ENCODE assay signal across 3 cellular contexts in genomic region chr4:2913168-2913567, GRCh38.
TF ChIP-seq lines count a peak whose summit lies in the region.

No MANE protein-coding gene starts in this region.

TF ChIP-seq in SK-N-SH, 30 proteins besides CTCF, POLR2A, EP300 and RAD21:
- TF ChIP-seq EZH2phosphoT487 (IDR thresholded peaks at IDR 0.05; ENCODE audit: borderline replicate concordance, low read depth) (no peak), REST (IDR thresholded peaks at IDR 0.05; ENCODE audit: low read depth, low read length) (no peak), GABPA (IDR thresholded peaks at IDR 0.05; ENCODE audit: low read depth) (no peak)

TF ChIP-seq in SK-N-SH treated with all-trans-retinoic acid at 6 μM for 48 hours, 23 proteins besides CTCF, POLR2A, EP300 and RAD21:
- TF ChIP-seq ZFP30 (CRISPR knock-in tag; IDR thresholded peaks at IDR 0.05), result no peak
- TF ChIP-seq ZNF8 (CRISPR knock-in tag; IDR thresholded peaks at IDR 0.05), result no peak
- no peak for TF ChIP-seq ARNTL (CRISPR knock-in tag; IDR thresholded peaks at IDR 0.05; ENCODE audit: borderline replicate concordance, low read depth)
- no peak for TF ChIP-seq GLIS3 (CRISPR knock-in tag; IDR thresholded peaks at IDR 0.05)
- TF ChIP-seq TCF4 (CRISPR knock-in tag; IDR thresholded peaks at IDR 0.05; ENCODE audit: borderline replicate concordance), result no peak
- no peak for TF ChIP-seq ZC3H10 (CRISPR knock-in tag; IDR thresholded peaks at IDR 0.05)
- no peak for TF ChIP-seq POU6F1 (CRISPR knock-in tag; IDR thresholded peaks at IDR 0.05; ENCODE audit: borderline replicate concordance, low read depth)
- TF ChIP-seq ISL1 (CRISPR knock-in tag; IDR thresholded peaks at IDR 0.05), result no peak
- TF ChIP-seq, protein P1, sequence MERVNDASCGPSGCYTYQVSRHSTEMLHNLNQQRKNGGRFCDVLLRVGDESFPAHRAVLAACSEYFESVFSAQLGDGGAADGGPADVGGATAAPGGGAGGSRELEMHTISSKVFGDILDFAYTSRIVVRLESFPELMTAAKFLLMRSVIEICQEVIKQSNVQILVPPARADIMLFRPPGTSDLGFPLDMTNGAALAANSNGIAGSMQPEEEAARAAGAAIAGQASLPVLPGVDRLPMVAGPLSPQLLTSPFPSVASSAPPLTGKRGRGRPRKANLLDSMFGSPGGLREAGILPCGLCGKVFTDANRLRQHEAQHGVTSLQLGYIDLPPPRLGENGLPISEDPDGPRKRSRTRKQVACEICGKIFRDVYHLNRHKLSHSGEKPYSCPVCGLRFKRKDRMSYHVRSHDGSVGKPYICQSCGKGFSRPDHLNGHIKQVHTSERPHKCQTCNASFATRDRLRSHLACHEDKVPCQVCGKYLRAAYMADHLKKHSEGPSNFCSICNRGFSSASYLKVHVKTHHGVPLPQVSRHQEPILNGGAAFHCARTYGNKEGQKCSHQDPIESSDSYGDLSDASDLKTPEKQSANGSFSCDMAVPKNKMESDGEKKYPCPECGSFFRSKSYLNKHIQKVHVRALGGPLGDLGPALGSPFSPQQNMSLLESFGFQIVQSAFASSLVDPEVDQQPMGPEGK (CRISPR knock-in tag; IDR thresholded peaks at IDR 0.05; ENCODE audit: borderline replicate concordance), result no peak
- TF ChIP-seq, protein P2, sequence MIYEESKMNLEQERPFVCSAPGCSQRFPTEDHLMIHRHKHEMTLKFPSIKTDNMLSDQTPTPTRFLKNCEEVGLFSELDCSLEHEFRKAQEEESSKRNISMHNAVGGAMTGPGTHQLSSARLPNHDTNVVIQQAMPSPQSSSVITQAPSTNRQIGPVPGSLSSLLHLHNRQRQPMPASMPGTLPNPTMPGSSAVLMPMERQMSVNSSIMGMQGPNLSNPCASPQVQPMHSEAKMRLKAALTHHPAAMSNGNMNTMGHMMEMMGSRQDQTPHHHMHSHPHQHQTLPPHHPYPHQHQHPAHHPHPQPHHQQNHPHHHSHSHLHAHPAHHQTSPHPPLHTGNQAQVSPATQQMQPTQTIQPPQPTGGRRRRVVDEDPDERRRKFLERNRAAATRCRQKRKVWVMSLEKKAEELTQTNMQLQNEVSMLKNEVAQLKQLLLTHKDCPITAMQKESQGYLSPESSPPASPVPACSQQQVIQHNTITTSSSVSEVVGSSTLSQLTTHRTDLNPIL (CRISPR knock-in tag; IDR thresholded peaks at IDR 0.05; ENCODE audit: low read depth), result no peak
- no peak for TF ChIP-seq PPARA (CRISPR knock-in tag; IDR thresholded peaks at IDR 0.05; ENCODE audit: borderline replicate concordance)
- TF ChIP-seq ZNF565 (CRISPR knock-in tag; conservative IDR thresholded peaks at IDR 0.05; ENCODE audit: low read depth), result no peak
- TF ChIP-seq, protein P3, sequence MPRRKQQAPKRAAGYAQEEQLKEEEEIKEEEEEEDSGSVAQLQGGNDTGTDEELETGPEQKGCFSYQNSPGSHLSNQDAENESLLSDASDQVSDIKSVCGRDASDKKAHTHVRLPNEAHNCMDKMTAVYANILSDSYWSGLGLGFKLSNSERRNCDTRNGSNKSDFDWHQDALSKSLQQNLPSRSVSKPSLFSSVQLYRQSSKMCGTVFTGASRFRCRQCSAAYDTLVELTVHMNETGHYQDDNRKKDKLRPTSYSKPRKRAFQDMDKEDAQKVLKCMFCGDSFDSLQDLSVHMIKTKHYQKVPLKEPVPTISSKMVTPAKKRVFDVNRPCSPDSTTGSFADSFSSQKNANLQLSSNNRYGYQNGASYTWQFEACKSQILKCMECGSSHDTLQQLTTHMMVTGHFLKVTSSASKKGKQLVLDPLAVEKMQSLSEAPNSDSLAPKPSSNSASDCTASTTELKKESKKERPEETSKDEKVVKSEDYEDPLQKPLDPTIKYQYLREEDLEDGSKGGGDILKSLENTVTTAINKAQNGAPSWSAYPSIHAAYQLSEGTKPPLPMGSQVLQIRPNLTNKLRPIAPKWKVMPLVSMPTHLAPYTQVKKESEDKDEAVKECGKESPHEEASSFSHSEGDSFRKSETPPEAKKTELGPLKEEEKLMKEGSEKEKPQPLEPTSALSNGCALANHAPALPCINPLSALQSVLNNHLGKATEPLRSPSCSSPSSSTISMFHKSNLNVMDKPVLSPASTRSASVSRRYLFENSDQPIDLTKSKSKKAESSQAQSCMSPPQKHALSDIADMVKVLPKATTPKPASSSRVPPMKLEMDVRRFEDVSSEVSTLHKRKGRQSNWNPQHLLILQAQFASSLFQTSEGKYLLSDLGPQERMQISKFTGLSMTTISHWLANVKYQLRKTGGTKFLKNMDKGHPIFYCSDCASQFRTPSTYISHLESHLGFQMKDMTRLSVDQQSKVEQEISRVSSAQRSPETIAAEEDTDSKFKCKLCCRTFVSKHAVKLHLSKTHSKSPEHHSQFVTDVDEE (CRISPR knock-in tag; IDR thresholded peaks at IDR 0.05), result no peak
- no peak for TF ChIP-seq TOX (CRISPR knock-in tag; IDR thresholded peaks at IDR 0.05; ENCODE audit: borderline replicate concordance)
- no peak for TF ChIP-seq CSDC2 (CRISPR knock-in tag; IDR thresholded peaks at IDR 0.05)
- no peak for TF ChIP-seq ZNF70 (CRISPR knock-in tag; IDR thresholded peaks at IDR 0.05)
- TF ChIP-seq, protein P4, sequence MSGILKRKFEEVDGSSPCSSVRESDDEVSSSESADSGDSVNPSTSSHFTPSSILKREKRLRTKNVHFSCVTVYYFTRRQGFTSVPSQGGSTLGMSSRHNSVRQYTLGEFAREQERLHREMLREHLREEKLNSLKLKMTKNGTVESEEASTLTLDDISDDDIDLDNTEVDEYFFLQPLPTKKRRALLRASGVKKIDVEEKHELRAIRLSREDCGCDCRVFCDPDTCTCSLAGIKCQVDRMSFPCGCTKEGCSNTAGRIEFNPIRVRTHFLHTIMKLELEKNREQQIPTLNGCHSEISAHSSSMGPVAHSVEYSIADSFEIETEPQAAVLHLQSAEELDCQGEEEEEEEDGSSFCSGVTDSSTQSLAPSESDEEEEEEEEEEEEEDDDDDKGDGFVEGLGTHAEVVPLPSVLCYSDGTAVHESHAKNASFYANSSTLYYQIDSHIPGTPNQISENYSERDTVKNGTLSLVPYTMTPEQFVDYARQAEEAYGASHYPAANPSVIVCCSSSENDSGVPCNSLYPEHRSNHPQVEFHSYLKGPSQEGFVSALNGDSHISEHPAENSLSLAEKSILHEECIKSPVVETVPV (CRISPR knock-in tag; IDR thresholded peaks at IDR 0.05), result no peak
- no peak for TF ChIP-seq ESRRG (CRISPR knock-in tag; IDR thresholded peaks at IDR 0.05)
- TF ChIP-seq ZFP3 (CRISPR knock-in tag; IDR thresholded peaks at IDR 0.05), result no peak

TF ChIP-seq in endothelial cell of umbilical vein, 7 proteins besides CTCF, POLR2A, EP300 and RAD21:
- no peak for TF ChIP-seq GATA2 (IDR thresholded peaks at IDR 0.05; ENCODE audit: insufficient read depth, insufficient read length, low read depth, low read length)
- no peak for TF ChIP-seq MYC (IDR thresholded peaks at IDR 0.05; ENCODE audit: low read depth, low read length)
- TF ChIP-seq MAX (IDR thresholded peaks at IDR 0.05; ENCODE audit: insufficient read depth, insufficient read length), result no peak
- no peak for TF ChIP-seq JUN (IDR thresholded peaks at IDR 0.05; ENCODE audit: borderline replicate concordance, insufficient read depth, insufficient read length, low read depth)
- no peak for TF ChIP-seq EZH2 (IDR thresholded peaks at IDR 0.05; ENCODE audit: borderline replicate concordance, low read depth, low read length, severe bottlenecking)
- TF ChIP-seq POLR2AphosphoS5 (IDR thresholded peaks at IDR 0.05; ENCODE audit: insufficient read depth, low read depth, low read length), result no peak
- TF ChIP-seq FOS (IDR thresholded peaks at IDR 0.05; ENCODE audit: borderline replicate concordance, insufficient read depth, low read length), result no peak
